14 cellular contexts compared by ENCODE assay signal in genomic region chr2:207487650-207488315, GRCh38. TPM values are rescaled to one million over a fixed set of nuclear protein-coding genes. Genes with fewer than 3 reads are reported as not detected.
A peak's percentile ranks its signal among the peaks of the same experiment; 100 is the strongest.
DNase-seq lines count a peak whose midpoint lies in the region; ATAC-seq and TF ChIP-seq lines count a peak whose summit lies in the region.
"Had no signal": no experiment of that assay in that cellular context is flagged by ENCODE, and none has a peak within 500 bp of the region (broad histone marks: within the 10 kb centered on the region; RNA-seq: fewer than 3 reads in every experiment).

No MANE protein-coding gene starts in this region.

- no peak for DNase-seq in activated naive CD8-positive, alpha-beta T cell treated with anti-CD3 and anti-CD28 coated beads, Interleukin-2, amount 50 U/mL, for 24 hours
- no peak for DNase-seq in activated naive CD8-positive, alpha-beta T cell treated with anti-CD3 and anti-CD28 coated beads for 36 hours
- DNase-seq in Panc1 (ENCODE audit: low read depth, low spot score) (no peak), NAMALWA (ENCODE audit: low spot score) (no peak), GM20000 (ENCODE audit: low spot score) (no peak)
- DNase-seq: CD4-positive, alpha-beta memory T cell; GOT3; immature natural killer cell; NCI-H146 had no signal

- H3K36me3 Mint-ChIP-seq in activated naive CD8-positive, alpha-beta T cell treated with anti-CD3 and anti-CD28 coated beads, Interleukin-2, amount 50 U/mL, for 24 hours (ENCODE audit: low read depth) = no peaks in the 10 kb centered on the region
- H3K36me3 Mint-ChIP-seq in activated naive CD8-positive, alpha-beta T cell treated with anti-CD3 and anti-CD28 coated beads for 36 hours = no peaks in the 10 kb centered on the region
- no peaks in the 10 kb centered on the region for H3K36me3 Mint-ChIP-seq in stimulated activated memory B cell treated with anti-CD40 and anti-IgM and Interleukin-4, amounts not matched to agents 10 μg/mL and 1 μg/mL and 100 μg/mL, for 72 hours
- H3K36me3 Mint-ChIP-seq: immature natural killer cell had no signal

- H3K4me1 ChIP-seq in Panc1 (ENCODE audit: control insufficient read depth, insufficient read depth, low read length) = no peaks in the 10 kb centered on the region; the same call in 1 of the 2 replicates
- peaks cover 23% of the 10 kb centered on the region for H3K4me1 ChIP-seq in skeletal muscle satellite cell (ENCODE audit: control insufficient read depth, insufficient read depth, low read length)
- H3K4me1 ChIP-seq: parathyroid adenoma had no signal

- in situ Hi-C loops in Panc1 (cut with HindIII; ENCODE audit: low pct_unique_long_range_greater_than_20kb, low sequenced_read_pairs) = no loop called here

- H3K9ac ChIP-seq in skeletal muscle satellite cell (ENCODE audit: low read depth, low read length) = no peak overlapping the region
- H3K9ac ChIP-seq: parathyroid adenoma had no signal

- H3K9me3 ChIP-seq in Panc1 (ENCODE audit: control insufficient read depth, insufficient read depth, low read depth, low read length) (no peaks in the 10 kb centered on the region), skeletal muscle satellite cell (replicated peaks; ENCODE audit: low read length) (no peaks in the 10 kb centered on the region)

- no peaks in the 10 kb centered on the region for H3K27me3 ChIP-seq in Panc1 (ENCODE audit: control insufficient read depth, insufficient read depth, low read length)
- H3K27me3 ChIP-seq in skeletal muscle satellite cell (ENCODE audit: control insufficient read depth, insufficient read depth, low read length) = no peaks in the 10 kb centered on the region

- H3K36me3 ChIP-seq in Panc1 (ENCODE audit: control insufficient read depth, insufficient read depth, low read length) (no peaks in the 10 kb centered on the region), skeletal muscle satellite cell (ENCODE audit: insufficient read depth, low read length) (no peaks in the 10 kb centered on the region)

- no peak overlapping the region for H3K4me3 ChIP-seq in Panc1 (ENCODE audit: low read depth in 2 of 2, low read length in 2 of 2)
- H3K4me3 ChIP-seq in skeletal muscle satellite cell (ENCODE audit: low read length) = no peak overlapping the region
- H3K4me3 ChIP-seq: coronary artery had no signal

- no peak overlapping the region for H3K4me3 Mint-ChIP-seq in activated naive CD8-positive, alpha-beta T cell treated with anti-CD3 and anti-CD28 coated beads, Interleukin-2, amount 50 U/mL, for 24 hours
- H3K4me3 Mint-ChIP-seq in activated naive CD8-positive, alpha-beta T cell treated with anti-CD3 and anti-CD28 coated beads for 36 hours = no peak overlapping the region
- no peak overlapping the region for H3K4me3 Mint-ChIP-seq in stimulated activated memory B cell treated with anti-CD40 and anti-IgM and Interleukin-4, amounts not matched to agents 10 μg/mL and 1 μg/mL and 100 μg/mL, for 72 hours
- H3K4me3 Mint-ChIP-seq: CD4-positive, alpha-beta memory T cell; immature natural killer cell had no signal

- POLR2A ChIA-PET in Panc1 (lab: Charles Lee) = interaction anchor here (0.5 kb wide), 1 partner anchor 240 kb away, joined by 4 read pairs; no protein-coding TSS in a partner anchor

- H3K27ac ChIP-seq in Panc1 (ENCODE audit: low read length) = no peak overlapping the region
- H3K27ac ChIP-seq: coronary artery, parathyroid adenoma had no signal

- H3K27me3 Mint-ChIP-seq in activated naive CD8-positive, alpha-beta T cell treated with anti-CD3 and anti-CD28 coated beads, Interleukin-2, amount 50 U/mL, for 24 hours = no peaks in the 10 kb centered on the region
- H3K27me3 Mint-ChIP-seq in activated naive CD8-positive, alpha-beta T cell treated with anti-CD3 and anti-CD28 coated beads for 36 hours = no peaks in the 10 kb centered on the region
- no peaks in the 10 kb centered on the region for H3K27me3 Mint-ChIP-seq in stimulated activated memory B cell treated with anti-CD40 and anti-IgM and Interleukin-4, amounts not matched to agents 10 μg/mL and 1 μg/mL and 100 μg/mL, for 72 hours
- H3K27me3 Mint-ChIP-seq: CD4-positive, alpha-beta memory T cell had no signal

- H3K9me3 Mint-ChIP-seq in activated naive CD8-positive, alpha-beta T cell treated with anti-CD3 and anti-CD28 coated beads, Interleukin-2, amount 50 U/mL, for 24 hours = no peaks in the 10 kb centered on the region
- no peaks in the 10 kb centered on the region for H3K9me3 Mint-ChIP-seq in activated naive CD8-positive, alpha-beta T cell treated with anti-CD3 and anti-CD28 coated beads for 36 hours
- H3K9me3 Mint-ChIP-seq in stimulated activated memory B cell treated with anti-CD40 and anti-IgM and Interleukin-4, amounts not matched to agents 10 μg/mL and 1 μg/mL and 100 μg/mL, for 72 hours = no peaks in the 10 kb centered on the region
- H3K9me3 Mint-ChIP-seq: CD4-positive, alpha-beta memory T cell had no signal

- BruUV-seq in Panc1 (replicated peaks; lab: Mats Ljungman, UMichigan) = no TSS peak

- CTCF ChIA-PET in Panc1 (lab: Charles Lee) = no interaction called here

- H3K27ac Mint-ChIP-seq in activated naive CD8-positive, alpha-beta T cell treated with anti-CD3 and anti-CD28 coated beads, Interleukin-2, amount 50 U/mL, for 24 hours = no peak overlapping the region
- H3K27ac Mint-ChIP-seq in activated naive CD8-positive, alpha-beta T cell treated with anti-CD3 and anti-CD28 coated beads for 36 hours = no peak overlapping the region
- H3K27ac Mint-ChIP-seq in stimulated activated memory B cell treated with anti-CD40 and anti-IgM and Interleukin-4, amounts not matched to agents 10 μg/mL and 1 μg/mL and 100 μg/mL, for 72 hours = no peak overlapping the region
- H3K27ac Mint-ChIP-seq: immature natural killer cell had no signal

- H3K4me1 Mint-ChIP-seq in activated naive CD8-positive, alpha-beta T cell treated with anti-CD3 and anti-CD28 coated beads, Interleukin-2, amount 50 U/mL, for 24 hours = peaks cover 21% of the 10 kb centered on the region
- H3K4me1 Mint-ChIP-seq in activated naive CD8-positive, alpha-beta T cell treated with anti-CD3 and anti-CD28 coated beads for 36 hours = peaks cover 16% of the 10 kb centered on the region
- H3K4me1 Mint-ChIP-seq in stimulated activated memory B cell treated with anti-CD40 and anti-IgM and Interleukin-4, amounts not matched to agents 10 μg/mL and 1 μg/mL and 100 μg/mL, for 72 hours = peaks cover 26% of the 10 kb centered on the region
- H3K4me1 Mint-ChIP-seq: immature natural killer cell had no signal

- H3K4me2 ChIP-seq in skeletal muscle satellite cell (ENCODE audit: low read length) = peak overlapping the region; percentile 31

- TF ChIP-seq CTCF in Panc1 (IDR thresholded peaks at IDR 0.05) (no peak), GM20000 (IDR thresholded peaks at IDR 0.05; ENCODE audit: extremely low read depth, missing control alignments) (no peak)

- intact Hi-C loops in Panc1 (cut with micrococcal nuclease; ENCODE audit: unreplicated experiment) = no loop called here

- peak; percentile 79 for ATAC-seq in activated naive CD8-positive, alpha-beta T cell treated with anti-CD3 and anti-CD28 coated beads, Interleukin-2, amount 50 U/mL, for 24 hours
- ATAC-seq in Panc1 (peak; percentile 74), esophagus mucosa (peak; percentile 58)
- ATAC-seq in stimulated activated memory B cell treated with anti-CD40 and anti-IgM and Interleukin-4, amounts not matched to agents 10 μg/mL and 1 μg/mL and 100 μg/mL, for 72 hours = no peak

RNA-seq across cellular contexts. Expression of gene CREB1, which starts 42.0 kb away (rescaled TPM):
- total RNA-seq in activated naive CD8-positive, alpha-beta T cell treated with anti-CD3 and anti-CD28 coated beads for 36 hours = 10 to 100 TPM; 71.9 to 81.8 TPM
- total RNA-seq in Panc1 (2021; ENCODE audit: unreplicated experiment) (31.1 TPM), esophagus mucosa (35.5 TPM)
- 16.3 TPM for polyA plus RNA-seq in Panc1 (2012; ENCODE audit: insufficient read length)
- total RNA-seq in skeletal muscle satellite cell (2012; rRNA removed) = 20.8 and 22.1 TPM in 2 replicates
